Comparison of ENCODE assay signal across 2 cellular contexts in the genomic region with DNA sequence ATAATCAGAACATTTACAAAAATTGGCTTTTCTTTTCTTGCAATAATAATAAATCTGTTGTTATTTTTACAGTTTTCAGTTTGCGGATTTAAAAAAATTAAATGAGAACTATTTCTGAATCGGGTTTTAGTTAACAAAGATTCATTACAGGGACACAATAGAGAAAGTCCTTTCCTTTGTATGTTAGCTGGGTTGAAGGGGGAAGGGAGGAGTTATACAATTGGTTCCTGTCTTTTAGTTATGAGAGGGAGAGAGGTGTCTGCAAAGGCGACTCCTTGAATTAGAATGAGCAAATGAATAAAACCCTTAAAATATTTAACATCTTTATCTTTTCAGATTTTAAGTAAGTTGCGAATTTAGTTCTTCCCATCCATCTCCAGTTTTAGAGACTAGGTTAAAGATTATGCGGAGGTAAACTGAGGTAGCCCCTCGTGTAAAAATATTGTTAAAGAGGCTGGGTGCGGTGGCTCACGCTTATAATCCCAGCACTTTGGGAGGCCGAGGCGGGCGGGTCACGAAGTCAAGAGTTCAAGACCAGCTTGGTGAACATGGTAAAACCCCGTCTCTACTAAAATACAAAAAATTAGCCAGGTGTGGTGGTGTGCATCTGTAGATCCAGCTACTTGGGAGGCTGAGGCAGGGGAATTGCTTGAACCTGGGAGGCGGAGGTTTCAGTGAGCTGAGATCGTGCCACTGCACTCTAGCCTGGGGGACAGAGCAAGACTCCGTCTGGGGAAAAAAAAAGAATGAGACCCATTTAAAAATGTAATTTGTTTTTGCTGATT.
TF ChIP-seq lines count a peak whose summit lies in the region.

No MANE protein-coding gene starts in this region.

TF ChIP-seq in SK-N-SH, 30 proteins besides CTCF, POLR2A, EP300 and RAD21 (continued from another document):
- TF ChIP-seq, protein P1, sequence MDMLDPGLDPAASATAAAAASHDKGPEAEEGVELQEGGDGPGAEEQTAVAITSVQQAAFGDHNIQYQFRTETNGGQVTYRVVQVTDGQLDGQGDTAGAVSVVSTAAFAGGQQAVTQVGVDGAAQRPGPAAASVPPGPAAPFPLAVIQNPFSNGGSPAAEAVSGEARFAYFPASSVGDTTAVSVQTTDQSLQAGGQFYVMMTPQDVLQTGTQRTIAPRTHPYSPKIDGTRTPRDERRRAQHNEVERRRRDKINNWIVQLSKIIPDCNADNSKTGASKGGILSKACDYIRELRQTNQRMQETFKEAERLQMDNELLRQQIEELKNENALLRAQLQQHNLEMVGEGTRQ (IDR thresholded peaks at IDR 0.05; ENCODE audit: borderline replicate concordance, low read depth, low read length), result no peak

TF ChIP-seq in SK-N-SH treated with all-trans-retinoic acid at 6 μM for 48 hours, 23 proteins besides CTCF, POLR2A, EP300 and RAD21 (continued from another document):
- TF ChIP-seq, protein P2, sequence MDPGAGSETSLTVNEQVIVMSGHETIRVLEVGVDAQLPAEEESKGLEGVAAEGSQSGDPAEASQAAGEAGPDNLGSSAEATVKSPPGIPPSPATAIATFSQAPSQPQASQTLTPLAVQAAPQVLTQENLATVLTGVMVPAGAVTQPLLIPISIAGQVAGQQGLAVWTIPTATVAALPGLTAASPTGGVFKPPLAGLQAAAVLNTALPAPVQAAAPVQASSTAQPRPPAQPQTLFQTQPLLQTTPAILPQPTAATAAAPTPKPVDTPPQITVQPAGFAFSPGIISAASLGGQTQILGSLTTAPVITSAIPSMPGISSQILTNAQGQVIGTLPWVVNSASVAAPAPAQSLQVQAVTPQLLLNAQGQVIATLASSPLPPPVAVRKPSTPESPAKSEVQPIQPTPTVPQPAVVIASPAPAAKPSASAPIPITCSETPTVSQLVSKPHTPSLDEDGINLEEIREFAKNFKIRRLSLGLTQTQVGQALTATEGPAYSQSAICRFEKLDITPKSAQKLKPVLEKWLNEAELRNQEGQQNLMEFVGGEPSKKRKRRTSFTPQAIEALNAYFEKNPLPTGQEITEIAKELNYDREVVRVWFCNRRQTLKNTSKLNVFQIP (CRISPR knock-in tag; IDR thresholded peaks at IDR 0.05; ENCODE audit: borderline replicate concordance, low read depth), result no peak
- TF ChIP-seq CSDC2 (CRISPR knock-in tag; IDR thresholded peaks at IDR 0.05), result no peak
